In genomic region chr15:98647774-98648653, GRCh38 we compare ENCODE assay signal across 8 cellular contexts. TPM values are rescaled to one million over a fixed set of nuclear protein-coding genes. Genes with fewer than 3 reads are reported as not detected.
A peak's percentile ranks its signal among the peaks of the same experiment; 100 is the strongest.
DNase-seq lines count a peak whose midpoint lies in the region; ATAC-seq, FAIRE-seq and TF ChIP-seq lines count a peak whose summit lies in the region.

TSS of gene IGF1R (plus strand) at chr15:98648539. CDS start at chr15:98649582, 1,043 bp downstream.

- dilution Hi-C loops in keratinocyte (cut with MboI; ENCODE audit: extremely low pct_ligation_motif_present, low sequenced_read_pairs): no loop called here

- no peak within 1 kb of the TSS for H3K27ac Mint-ChIP-seq in central memory CD8-positive, alpha-beta T cell (ENCODE audit: low read depth)

- peaks cover 67% of the 10 kb centered on the region for H3K27me3 Mint-ChIP-seq in central memory CD8-positive, alpha-beta T cell

- H3K9me1 ChIP-seq in keratinocyte (ENCODE audit: control insufficient read depth, extremely low read depth, insufficient read depth, low read length): no peaks in the 10 kb centered on the region

- peaks cover 42% of the 10 kb centered on the region for H3K79me2 ChIP-seq in keratinocyte (ENCODE audit: control insufficient read depth, insufficient read depth, low read length)

- peaks cover 10% of the 10 kb centered on the region for H3K4me1 Mint-ChIP-seq in central memory CD8-positive, alpha-beta T cell

- no peaks in the 10 kb centered on the region for H3K9me3 Mint-ChIP-seq in central memory CD8-positive, alpha-beta T cell

- DNase-seq in 8988T (peak; percentile 78), NCI-H2196 (lab: John Stamatoyannopoulos, UW; ENCODE audit: unreplicated experiment) (peak; percentile 80), keratinocyte (ENCODE audit: low read depth, low spot score) (no peak)
- DNase-seq in activated CD4-positive, CD25-positive, alpha-beta regulatory T cell (lab: John Stamatoyannopoulos, UW): peak; percentile 55 to 83 (median 71)
- peak; percentile 60 to 74 for DNase-seq in central memory CD8-positive, alpha-beta T cell (ENCODE audit: low spot score in 2 of 2)
- DNase-seq in stimulated activated CD4-positive, alpha-beta T cell treated with anti-CD3 and anti-CD28 coated beads, Interleukin-12 subunit alpha, Interleukin-12 subunit beta, amount 100 ng/mL, for 4 hours: peak; percentile 85

- H3K4me3 ChIP-seq in keratinocyte (ENCODE audit: control insufficient read depth in 2 of 3, extremely low read depth in 1 of 3, insufficient read depth in 2 of 3, low read depth in 1 of 3, low read length in 3 of 3): peak within 1 kb of the TSS; percentile 88 to 96 (median 91)

- H3K9me3 ChIP-seq in keratinocyte (ENCODE audit: control insufficient read depth, low read depth, low read length): no peaks in the 10 kb centered on the region

- H3K4me3 Mint-ChIP-seq in central memory CD8-positive, alpha-beta T cell: peak within 1 kb of the TSS; percentile 81

- ATAC-seq in GM18520 (IDR thresholded peaks at IDR 0.05; ENCODE audit: unreplicated experiment) (peak; percentile 57), HG03066 (IDR thresholded peaks at IDR 0.05; ENCODE audit: low read depth, unreplicated experiment) (peak; percentile 60)
- ATAC-seq in central memory CD8-positive, alpha-beta T cell (replicated peaks; ENCODE audit: extremely low read depth, poor library complexity, severe bottlenecking): peak; percentile 65

- peak within 1 kb of the TSS; percentile 86 for H3K27ac ChIP-seq in keratinocyte (ENCODE audit: control insufficient read depth, insufficient read depth, low read length)

- peak within 1 kb of the TSS; percentile 82 for H2AFZ ChIP-seq in keratinocyte (ENCODE audit: control insufficient read depth, low read length)

- no peaks in the 10 kb centered on the region for H4K20me1 ChIP-seq in keratinocyte (ENCODE audit: control insufficient read depth, extremely low read depth, insufficient read depth, low read length)

- H3K36me3 Mint-ChIP-seq in central memory CD8-positive, alpha-beta T cell (ENCODE audit: insufficient read depth): peaks cover 14% of the 10 kb centered on the region

- FAIRE-seq in keratinocyte (lab: Jason Lieb, UNC): no peak

- H3K9ac ChIP-seq in keratinocyte (ENCODE audit: control insufficient read depth, extremely low read depth, insufficient read depth, low read length): peak within 1 kb of the TSS; percentile 96

- peaks cover 13% of the 10 kb centered on the region for H3K4me1 ChIP-seq in keratinocyte (ENCODE audit: control insufficient read depth, extremely low read depth, insufficient read depth, low read length)

- no peaks in the 10 kb centered on the region for H3K36me3 ChIP-seq in keratinocyte (ENCODE audit: control insufficient read depth in 2 of 2, extremely low read depth in 1 of 2, insufficient read depth in 2 of 2, low read length in 2 of 2)

- peak within 1 kb of the TSS; percentile 91 for H3K4me2 ChIP-seq in keratinocyte (ENCODE audit: control insufficient read depth, extremely low read depth, insufficient read depth, low read depth, low read length)

- peaks cover 5% of the 10 kb centered on the region for H3K27me3 ChIP-seq in keratinocyte (ENCODE audit: control insufficient read depth, extremely low read depth, insufficient read depth, low read length)

- TF ChIP-seq CTCF in keratinocyte (optimal IDR thresholded peaks at IDR 0.05 in 1 of 3, IDR thresholded peaks at IDR 0.05 in 1 of 3, conservative IDR thresholded peaks at IDR 0.05 in 1 of 3; ENCODE audit: extremely low read depth in 1 of 3, insufficient read depth in 2 of 3, low read length in 3 of 3): no peak

RNA-seq across cellular contexts. Expression of gene IGF1R, which starts in this region (rescaled TPM):
- polyA plus RNA-seq in keratinocyte: 13.3 to 30.0 TPM (median 14.5 TPM) in 3 replicates
- polyA plus RNA-seq in keratinocyte (2011; ENCODE audit: low read depth): 11.4 TPM
- polyA plus RNA-seq in keratinocyte (2011; cell fraction: cytosol; rRNA removed): 11.8 and 16.3 TPM in 2 replicates
- 128 and 154 TPM in 2 replicates for polyA plus RNA-seq in keratinocyte (2011; cell fraction: nucleus; rRNA removed)
- 16.4 and 36.9 TPM in 2 replicates for polyA plus RNA-seq in keratinocyte (2012; ENCODE audit: low replicate concordance)
- 90.6 to 247 TPM (median 137 TPM) in 3 replicates for polyA minus RNA-seq in keratinocyte
- 58.3 TPM for polyA minus RNA-seq in keratinocyte (2011; cell fraction: cytosol; rRNA and poly(A)+ RNA removed)
- 247 and 446 TPM in 2 replicates for polyA minus RNA-seq in keratinocyte (2011; cell fraction: nucleus; rRNA and poly(A)+ RNA removed)
